Comparison of ENCODE assay signal across 8 cellular contexts in genomic region chr12:6821271-6821673, GRCh38. TPM values are rescaled to one million over a fixed set of nuclear protein-coding genes. Genes with fewer than 3 reads are reported as not detected.
DNase-seq lines count a peak whose midpoint lies in the region; ATAC-seq, FAIRE-seq and TF ChIP-seq lines count a peak whose summit lies in the region.

No MANE protein-coding gene starts in this region.

- intact Hi-C loops in heart right ventricle (cut with DNase I) (loop anchor here in 6 of 10 donors (5.0 to 10.0 kb wide), 6 partner anchors 34 to 206 kb away; partner anchors contain the start of genes CD4 (in 2 of the 6) and MLF2 (in 2 of the 6)), pancreas (cut with DNase I) (loop anchor here in 1 of 3 donors (10.0 kb wide), 1 partner anchor 86 kb away; no protein-coding TSS in a partner anchor)

- H3K27ac ChIP-seq in heart right ventricle (peak overlapping the region in 8 of 10 donors; percentile 45 to 82 (median 73)), pancreas (no peak overlapping the region)

- no peak for TF ChIP-seq CTCF in heart right ventricle (IDR thresholded peaks at IDR 0.05)
- TF ChIP-seq CTCF in pancreas (IDR thresholded peaks at IDR 0.05), result no peak

- no peak for ATAC-seq in activated CD8-positive, alpha-beta memory T cell treated with anti-CD3 and anti-CD28 coated beads, Interleukin-2, amount 10 ng/mL, durations not matched to agents 7 days and 5 days
- ATAC-seq in activated naive CD8-positive, alpha-beta T cell treated with anti-CD3 and anti-CD28 coated beads, Interleukin-2, amount 50 U/mL, for 24 hours, result no peak
- ATAC-seq in heart right ventricle (peak; percentile 39 to 82 (median 74)), pancreas (peak; percentile 13 to 65 (median 44))

- no peak for DNase-seq in activated CD8-positive, alpha-beta memory T cell treated with anti-CD3 and anti-CD28 coated beads, Interleukin-2, amount 10 ng/mL, durations not matched to agents 7 days and 5 days
- no peak for DNase-seq in activated CD8-positive, alpha-beta memory T cell treated with anti-CD3 and anti-CD28 coated beads, Interleukin-2, amount 50 U/mL, for 48 hours
- DNase-seq in NCI-H2227 (lab: John Stamatoyannopoulos, UW; ENCODE audit: unreplicated experiment), result peak; percentile 77
- peak; percentile 22 for DNase-seq in activated naive CD8-positive, alpha-beta T cell treated with anti-CD3 and anti-CD28 coated beads, Interleukin-2, amount 50 U/mL, for 24 hours
- peak; percentile 70 to 84 for DNase-seq in heart right ventricle
- DNase-seq in pancreas, result peak in 2 of 6 donors; percentile 37 to 55
- no peak for DNase-seq in NCI-H2029 (lab: John Stamatoyannopoulos, UW)
- no peak for DNase-seq in effector CD8-positive, alpha-beta T cell (lab: John Stamatoyannopoulos, UW)

- H3K9me3 ChIP-seq in heart right ventricle (no peaks in the 10 kb centered on the region), pancreas (no peaks in the 10 kb centered on the region)

- H3K36me3 ChIP-seq in heart right ventricle (peaks cover 0 to 20% (median 0%) of the 10 kb centered on the region in 9 donors), pancreas (no peaks in the 10 kb centered on the region)

- H3K36me3 Mint-ChIP-seq in activated CD8-positive, alpha-beta memory T cell treated with anti-CD3 and anti-CD28 coated beads, Interleukin-2, amount 10 ng/mL, durations not matched to agents 7 days and 5 days, result no peaks in the 10 kb centered on the region
- H3K36me3 Mint-ChIP-seq in activated naive CD8-positive, alpha-beta T cell treated with anti-CD3 and anti-CD28 coated beads, Interleukin-2, amount 50 U/mL, for 24 hours (ENCODE audit: low read depth), result peaks cover 2% of the 10 kb centered on the region

- H3K4me1 Mint-ChIP-seq in activated CD8-positive, alpha-beta memory T cell treated with anti-CD3 and anti-CD28 coated beads, Interleukin-2, amount 10 ng/mL, durations not matched to agents 7 days and 5 days, result peaks cover 14% of the 10 kb centered on the region
- peaks cover 15% of the 10 kb centered on the region for H3K4me1 Mint-ChIP-seq in activated naive CD8-positive, alpha-beta T cell treated with anti-CD3 and anti-CD28 coated beads, Interleukin-2, amount 50 U/mL, for 24 hours

- H3K27me3 ChIP-seq in heart right ventricle (peaks cover 0 to 20% (median 0%) of the 10 kb centered on the region in 7 donors), pancreas (peaks cover 0 to 3% (median 0%) of the 10 kb centered on the region in 4 donors)

- no peak for FAIRE-seq in pancreas (lab: Jason Lieb, UNC)

- peak overlapping the region; percentile 35 to 64 (median 58) for H3K4me3 ChIP-seq in heart right ventricle
- H3K4me3 ChIP-seq in pancreas, result peak overlapping the region in 2 of 4 donors; percentile 17 to 36

- CTCF ChIA-PET in activated CD8-positive, alpha-beta memory T cell treated with anti-CD3 and anti-CD28 coated beads, Interleukin-2, amount 10 ng/mL, durations not matched to agents 7 days and 5 days (lab: Charles Lee), result interaction anchor here (0.6 to 10.4 kb wide), 7 partner anchors 9 to 199 kb away, joined by 3 to 120 read pairs (median 8); partner anchors contain the start of gene MLF2

- WGBS in heart right ventricle, 2 donors, result 2 to 3% methylated on average over 13 of the region's 13 CpGs
- 6 to 11% methylated on average over 10 to 13 of the region's 13 CpGs for WGBS in pancreas, 2 donors

- peak overlapping the region; percentile 8 for H3K4me3 Mint-ChIP-seq in activated CD8-positive, alpha-beta memory T cell treated with anti-CD3 and anti-CD28 coated beads, Interleukin-2, amount 10 ng/mL, durations not matched to agents 7 days and 5 days
- no peak overlapping the region for H3K4me3 Mint-ChIP-seq in activated naive CD8-positive, alpha-beta T cell treated with anti-CD3 and anti-CD28 coated beads, Interleukin-2, amount 50 U/mL, for 24 hours

- H3K4me1 ChIP-seq in heart right ventricle, result peaks cover 3 to 52% (median 25%) of the 10 kb centered on the region in 9 donors
- no peaks in the 10 kb centered on the region for H3K4me1 ChIP-seq in pancreas

- peaks cover 49% of the 10 kb centered on the region for H3K27me3 Mint-ChIP-seq in activated CD8-positive, alpha-beta memory T cell treated with anti-CD3 and anti-CD28 coated beads, Interleukin-2, amount 10 ng/mL, durations not matched to agents 7 days and 5 days
- H3K27me3 Mint-ChIP-seq in activated naive CD8-positive, alpha-beta T cell treated with anti-CD3 and anti-CD28 coated beads, Interleukin-2, amount 50 U/mL, for 24 hours, result peaks cover 47% of the 10 kb centered on the region

- H3K27ac Mint-ChIP-seq in activated CD8-positive, alpha-beta memory T cell treated with anti-CD3 and anti-CD28 coated beads, Interleukin-2, amount 10 ng/mL, durations not matched to agents 7 days and 5 days, result no peak overlapping the region
- no peak overlapping the region for H3K27ac Mint-ChIP-seq in activated naive CD8-positive, alpha-beta T cell treated with anti-CD3 and anti-CD28 coated beads, Interleukin-2, amount 50 U/mL, for 24 hours

- no peaks in the 10 kb centered on the region for H3K9me3 Mint-ChIP-seq in activated CD8-positive, alpha-beta memory T cell treated with anti-CD3 and anti-CD28 coated beads, Interleukin-2, amount 10 ng/mL, durations not matched to agents 7 days and 5 days (ENCODE audit: low read depth)
- no peaks in the 10 kb centered on the region for H3K9me3 Mint-ChIP-seq in activated naive CD8-positive, alpha-beta T cell treated with anti-CD3 and anti-CD28 coated beads, Interleukin-2, amount 50 U/mL, for 24 hours

RNA-seq across cellular contexts. Expression of gene GPR162, which starts 0.3 kb away (rescaled TPM):
- under 1 TPM in 1 of 2 experiments, not detected in 1; 0.82 TPM for total RNA-seq in activated CD8-positive, alpha-beta memory T cell treated with anti-CD3 and anti-CD28 coated beads, Interleukin-2, amount 10 ng/mL, durations not matched to agents 7 days and 5 days
- total RNA-seq in heart right ventricle (1 to 10 TPM; 1.8 to 5.7 (median 3.8) TPM), pancreas (1 to 10 TPM in 2 of 6 donors, under 1 TPM in 4; 0.41 to 4.9 (median 0.85) TPM)
- polyA plus RNA-seq in heart right ventricle (10 to 100 TPM in 1 of 2 donors, 1 to 10 TPM in 1; 7.0 to 16.8 TPM), pancreas (1 to 10 TPM; 5.2 to 8.8 TPM)

RNA-seq across cellular contexts. Expression of gene P3H3, which starts 6.9 kb away (rescaled TPM):
- total RNA-seq in activated CD8-positive, alpha-beta memory T cell treated with anti-CD3 and anti-CD28 coated beads, Interleukin-2, amount 10 ng/mL, durations not matched to agents 7 days and 5 days, result under 1 TPM; 0.23 to 0.99 TPM
- total RNA-seq in heart right ventricle (10 to 100 TPM in 9 of 10 donors, 1 to 10 TPM in 1; 6.4 to 24.6 (median 16.0) TPM), pancreas (10 to 100 TPM in 2 of 6 donors, 1 to 10 TPM in 4; 5.6 to 17.3 (median 9.2) TPM)
- polyA plus RNA-seq in heart right ventricle (10 to 100 TPM; 12.5 to 37.8 TPM), pancreas (10 to 100 TPM; 21.6 to 32.8 TPM)

RNA-seq across cellular contexts. Expression of gene GNB3, which starts 19.5 kb away (rescaled TPM):
- total RNA-seq in activated CD8-positive, alpha-beta memory T cell treated with anti-CD3 and anti-CD28 coated beads, Interleukin-2, amount 10 ng/mL, durations not matched to agents 7 days and 5 days, result under 1 TPM in 1 of 2 experiments, not detected in 1; 0.12 TPM
- 10 to 100 TPM in 2 of 10 donors, 1 to 10 TPM in 8; 2.4 to 14.6 (median 7.5) TPM for total RNA-seq in heart right ventricle
- 10 to 100 TPM in 1 of 2 donors, 1 to 10 TPM in 1; 1.9 to 15.0 TPM for polyA plus RNA-seq in heart right ventricle
- total RNA-seq in pancreas, result 1 to 10 TPM in 5 of 6 donors, under 1 TPM in 1; 0.89 to 2.7 (median 1.5) TPM
- polyA plus RNA-seq in pancreas, result 10 to 100 TPM in 1 of 2 donors, 1 to 10 TPM in 1; 6.2 to 12.6 TPM

RNA-seq across cellular contexts. Expression of gene CDCA3, which starts 29.8 kb away (rescaled TPM):
- total RNA-seq in activated CD8-positive, alpha-beta memory T cell treated with anti-CD3 and anti-CD28 coated beads, Interleukin-2, amount 10 ng/mL, durations not matched to agents 7 days and 5 days, result 100 to 1,000 TPM in 1 of 2 experiments, 10 to 100 TPM in 1; 89.1 to 125 TPM
- total RNA-seq in heart right ventricle (1 to 10 TPM in 3 of 10 donors, under 1 TPM in 6, not detected in 1; 0.22 to 4.0 (median 0.55) TPM), pancreas (1 to 10 TPM in 1 of 6 donors, under 1 TPM in 5; 0.08 to 1.1 (median 0.56) TPM)
- polyA plus RNA-seq in heart right ventricle (1 to 10 TPM in 1 of 2 donors, under 1 TPM in 1; 0.45 to 1.5 TPM), pancreas (1 to 10 TPM in 1 of 2 donors, under 1 TPM in 1; 0.80 to 1.2 TPM)

RNA-seq across cellular contexts. Expression of gene USP5, which starts 30.7 kb away (rescaled TPM):
- total RNA-seq in activated CD8-positive, alpha-beta memory T cell treated with anti-CD3 and anti-CD28 coated beads, Interleukin-2, amount 10 ng/mL, durations not matched to agents 7 days and 5 days, result 100 to 1,000 TPM in 1 of 2 experiments, 10 to 100 TPM in 1; 98.8 to 129 TPM
- 10 to 100 TPM; 64.8 to 95.5 (median 74.1) TPM for total RNA-seq in heart right ventricle
- polyA plus RNA-seq in heart right ventricle, result 10 to 100 TPM; 17.6 to 37.4 TPM
- 10 to 100 TPM; 17.8 to 38.4 (median 29.2) TPM for total RNA-seq in pancreas
- 10 to 100 TPM; 18.3 to 25.2 TPM for polyA plus RNA-seq in pancreas

Comparison
In these comparisons a context has a peak if more than half of its experiments do, and no peak if none do; other contexts are left out.
1. ATAC-seq: peak in heart right ventricle (8 of 8) and pancreas (4 of 4); none in activated CD8-positive, alpha-beta memory T cell treated with anti-CD3 and anti-CD28 coated beads, Interleukin-2, amount 10 ng/mL, durations not matched to agents 7 days and 5 days (single experiment) and activated naive CD8-positive, alpha-beta T cell treated with anti-CD3 and anti-CD28 coated beads, Interleukin-2, amount 50 U/mL, for 24 hours (single experiment).
2. DNase-seq: peak in NCI-H2227 (single experiment), activated naive CD8-positive, alpha-beta T cell treated with anti-CD3 and anti-CD28 coated beads, Interleukin-2, amount 50 U/mL, for 24 hours (single experiment) and heart right ventricle (2 of 2); none in activated CD8-positive, alpha-beta memory T cell treated with anti-CD3 and anti-CD28 coated beads, Interleukin-2, amount 10 ng/mL, durations not matched to agents 7 days and 5 days (single experiment), activated CD8-positive, alpha-beta memory T cell treated with anti-CD3 and anti-CD28 coated beads, Interleukin-2, amount 50 U/mL, for 48 hours (single experiment), NCI-H2029 (single experiment) and effector CD8-positive, alpha-beta T cell (single experiment).
3. H3K27ac ChIP-seq: peak in heart right ventricle (8 of 10); none in pancreas (0 of 4).